Comparison of ENCODE assay signal across 8 cellular contexts in the genomic region with DNA sequence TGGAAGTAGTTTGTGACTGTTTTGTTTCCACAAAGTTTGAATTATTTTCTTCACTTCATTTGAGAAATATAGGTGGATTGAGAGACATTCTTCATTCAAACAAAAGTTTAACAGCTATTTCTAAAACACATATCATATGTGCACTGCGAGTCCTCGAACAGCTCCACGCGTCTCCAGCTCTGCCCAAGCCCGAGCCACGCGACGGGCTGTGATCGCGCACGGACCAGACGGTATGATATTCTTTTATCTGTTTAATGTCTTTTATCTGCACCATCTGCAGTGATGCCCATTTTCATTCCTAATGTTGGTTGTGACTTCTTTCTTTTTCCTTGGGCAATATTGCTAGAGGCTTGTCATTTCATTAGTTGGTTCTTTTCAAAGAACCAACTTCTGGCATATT. TPM values are rescaled to one million over a fixed set of nuclear protein-coding genes. Genes with fewer than 3 reads are reported as not detected.
"Had no signal": no experiment of that assay in that cellular context is flagged by ENCODE, and none has a peak within 500 bp of the region (broad histone marks: within the 10 kb centered on the region; RNA-seq: fewer than 3 reads in every experiment).

No MANE protein-coding gene starts in this region.

RNA-seq across cellular contexts. Expression of gene RBP1, which starts 44.1 kb away (rescaled TPM):
- total RNA-seq: activated naive CD4-positive, alpha-beta T cell treated with anti-CD3 and anti-CD28 coated beads for 36 hours; activated naive CD4-positive, alpha-beta T cell treated with anti-CD3 and anti-CD28 coated beads, Interleukin-2, amount 50 U/mL, for 72 hours; activated naive CD8-positive, alpha-beta T cell treated with anti-CD3 and anti-CD28 coated beads for 36 hours; activated naive CD8-positive, alpha-beta T cell treated with anti-CD3 and anti-CD28 coated beads, Interleukin-2, amount 10 ng/mL, durations not matched to agents 7 days and 5 days; activated T-cell treated with anti-CD3 and anti-CD28 coated beads, Interleukin-2, amount 50 U/mL, for 72 hours; activated T-helper 1 cell treated with anti-CD3 and anti-CD28 coated beads, Interleukin-12 subunit alpha, Interleukin-12 subunit beta, Interleukin-2, Interleukin-4 antibody, amounts not matched to agents 30 ng/mL and 10 ng/mL and 1 ng/mL, durations not matched to agents 14 hours and 24 hours and 36 hours; activated T-helper 17 cell treated with anti-CD3 and anti-CD28 coated beads, Interleukin-2, amount 50 U/mL, for 72 hours; activated T-helper 2 cell treated with anti-CD3 and anti-CD28 coated beads, Interferon-gamma antibody, Interleukin-2, Interleukin-4, amounts not matched to agents 10 μg/mL and 5 μg/mL and 100 μg/mL, durations not matched to agents 14 hours and 24 hours and 36 hours had no signal
